Comparison of ENCODE assay signal across 22 cellular contexts in genomic region chrX:88903989-88904718, GRCh38.
"Had no signal": no experiment of that assay in that cellular context is flagged by ENCODE, and none has a peak within 500 bp of the region (broad histone marks: within the 10 kb centered on the region; RNA-seq: fewer than 3 reads in every experiment).

No MANE protein-coding gene starts in this region.

- H3K27ac Mint-ChIP-seq: activated CD4-positive, alpha-beta T cell treated with anti-CD3 and anti-CD28 coated beads, Interleukin-2, amount 10 ng/mL, durations not matched to agents 7 days and 5 days; activated naive CD8-positive, alpha-beta T cell treated with anti-CD3 and anti-CD28 coated beads, Interleukin-2, amount 10 ng/mL, durations not matched to agents 7 days and 5 days; activated T-cell treated with anti-CD3 and anti-CD28 coated beads, Interleukin-2, amount 50 U/mL, for 72 hours; nephron progenitor cell; progenitor cell of endocrine pancreas; stimulated activated naive CD8-positive, alpha-beta T cell treated with anti-CD3 and anti-CD28 coated beads, Interleukin-15, Interleukin-2, amounts not matched to agents 100 ng/mL and 50 ng/mL, for 24 hours had no signal

- H3K27me3 ChIP-seq: body of pancreas, colonic mucosa, suprapubic skin, vagina had no signal

- H3K9me3 ChIP-seq: body of pancreas, colonic mucosa, left ventricle myocardium inferior, suprapubic skin, vagina had no signal

- H3K4me3 ChIP-seq: body of pancreas, colonic mucosa, left ventricle myocardium inferior, suprapubic skin, vagina had no signal

- ATAC-seq: body of pancreas had no signal

- H3K9me3 Mint-ChIP-seq: activated CD4-positive, alpha-beta T cell treated with anti-CD3 and anti-CD28 coated beads, Interleukin-2, amount 10 ng/mL, durations not matched to agents 7 days and 5 days; activated naive CD8-positive, alpha-beta T cell treated with anti-CD3 and anti-CD28 coated beads, Interleukin-2, amount 10 ng/mL, durations not matched to agents 7 days and 5 days; nephron progenitor cell; stimulated activated naive CD8-positive, alpha-beta T cell treated with anti-CD3 and anti-CD28 coated beads, Interleukin-15, Interleukin-2, amounts not matched to agents 100 ng/mL and 50 ng/mL, for 24 hours had no signal

- H3K4me3 Mint-ChIP-seq: activated CD4-positive, alpha-beta T cell treated with anti-CD3 and anti-CD28 coated beads, Interleukin-2, amount 10 ng/mL, durations not matched to agents 7 days and 5 days; activated naive CD8-positive, alpha-beta T cell treated with anti-CD3 and anti-CD28 coated beads, Interleukin-2, amount 10 ng/mL, durations not matched to agents 7 days and 5 days; activated T-cell treated with anti-CD3 and anti-CD28 coated beads, Interleukin-2, amount 50 U/mL, for 72 hours; central memory CD8-positive, alpha-beta T cell; nephron progenitor cell; stimulated activated naive CD8-positive, alpha-beta T cell treated with anti-CD3 and anti-CD28 coated beads, Interleukin-15, Interleukin-2, amounts not matched to agents 100 ng/mL and 50 ng/mL, for 24 hours had no signal

- H3K4me1 Mint-ChIP-seq: activated CD4-positive, alpha-beta T cell treated with anti-CD3 and anti-CD28 coated beads, Interleukin-2, amount 10 ng/mL, durations not matched to agents 7 days and 5 days; activated naive CD8-positive, alpha-beta T cell treated with anti-CD3 and anti-CD28 coated beads, Interleukin-2, amount 10 ng/mL, durations not matched to agents 7 days and 5 days; central memory CD8-positive, alpha-beta T cell; nephron progenitor cell had no signal

- H3K36me3 Mint-ChIP-seq: activated naive CD8-positive, alpha-beta T cell treated with anti-CD3 and anti-CD28 coated beads, Interleukin-2, amount 10 ng/mL, durations not matched to agents 7 days and 5 days had no signal

- H3K4me1 ChIP-seq: body of pancreas, colonic mucosa, left ventricle myocardium inferior, suprapubic skin, vagina had no signal

- H3K27me3 Mint-ChIP-seq: activated CD4-positive, alpha-beta T cell treated with anti-CD3 and anti-CD28 coated beads, Interleukin-2, amount 10 ng/mL, durations not matched to agents 7 days and 5 days; activated naive CD8-positive, alpha-beta T cell treated with anti-CD3 and anti-CD28 coated beads, Interleukin-2, amount 10 ng/mL, durations not matched to agents 7 days and 5 days; central memory CD8-positive, alpha-beta T cell; progenitor cell of endocrine pancreas; stimulated activated naive CD8-positive, alpha-beta T cell treated with anti-CD3 and anti-CD28 coated beads, Interleukin-15, Interleukin-2, amounts not matched to agents 100 ng/mL and 50 ng/mL, for 24 hours had no signal

- H3K36me3 ChIP-seq: colonic mucosa, left ventricle myocardium inferior, suprapubic skin, vagina had no signal

- DNase-seq: activated CD4-positive, alpha-beta T cell treated with anti-CD3 and anti-CD28 coated beads, Interleukin-2, amount 10 ng/mL, durations not matched to agents 7 days and 5 days; activated gamma-delta T cell; activated naive CD8-positive, alpha-beta T cell treated with anti-CD3 and anti-CD28 coated beads, Interleukin-2, amount 10 ng/mL, durations not matched to agents 7 days and 5 days; activated T-cell treated with anti-CD3 and anti-CD28 coated beads, Interleukin-2, amount 50 U/mL, for 72 hours; amygdala; body of pancreas; colonic mucosa; hypothalamus; kidney; left ventricle myocardium inferior; mammary epithelial cell; midbrain; nephron progenitor cell; occipital lobe; stimulated activated CD4-positive, alpha-beta T cell treated with anti-CD3 and anti-CD28 coated beads, Interleukin-12 subunit alpha, Interleukin-12 subunit beta, amount 100 ng/mL, for 4 hours; stimulated activated CD4-positive, alpha-beta T cell treated with anti-CD3 and anti-CD28 coated beads, Interleukin-2, amount 100 ng/mL, for 24 hours; trophoblast cell had no signal

- H3K27ac ChIP-seq: body of pancreas, colonic mucosa, left ventricle myocardium inferior, suprapubic skin, vagina had no signal
